Comparison of ENCODE assay signal across 1 cellular context in the genomic region with DNA sequence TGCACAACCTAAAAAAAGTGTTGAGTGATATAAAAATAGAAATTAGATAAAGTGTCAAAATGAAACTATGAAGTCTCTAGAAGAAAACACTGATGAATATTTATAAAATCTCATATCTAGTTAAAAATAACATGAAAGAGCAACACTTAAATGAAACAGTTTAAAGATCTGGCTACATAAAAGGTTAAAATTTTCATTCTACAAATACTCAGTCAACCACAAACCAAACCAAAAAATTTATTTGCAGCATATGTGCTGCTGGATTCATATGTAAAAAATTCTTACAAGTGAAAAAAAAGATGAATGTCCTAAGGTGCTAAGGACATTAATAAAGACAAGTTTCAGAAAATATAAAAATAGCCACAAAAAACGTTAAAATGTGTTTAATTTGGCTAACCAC.
TF ChIP-seq lines count a peak whose summit lies in the region.

No MANE protein-coding gene starts in this region.

TF ChIP-seq in GM12878, 131 proteins besides CTCF, POLR2A, EP300 and RAD21:
- TF ChIP-seq CBFB (IDR thresholded peaks at IDR 0.05; ENCODE audit: low read depth) (no peak), MEF2A (IDR thresholded peaks at IDR 0.05; ENCODE audit: insufficient read depth, low read depth, low read length) (0 out of 2 replicates have a peak, but pooled peaks have one; percentile 65), NR2C1 (IDR thresholded peaks at IDR 0.05) (no peak), TCF7 (IDR thresholded peaks at IDR 0.05; ENCODE audit: borderline replicate concordance) (peak; percentile 61; the same call in 1 of the 2 replicates), NFIC (IDR thresholded peaks at IDR 0.05; ENCODE audit: low read depth, low read length) (peak; percentile 80), JUNB (IDR thresholded peaks at IDR 0.05) (peak; percentile 49), RUNX3 (IDR thresholded peaks at IDR 0.05; ENCODE audit: low read length) (peak; percentile 58; the same call in 1 of the 2 replicates), REST (IDR thresholded peaks at IDR 0.05; ENCODE audit: low read depth, low read length) (no peak)
- TF ChIP-seq, protein P1, sequence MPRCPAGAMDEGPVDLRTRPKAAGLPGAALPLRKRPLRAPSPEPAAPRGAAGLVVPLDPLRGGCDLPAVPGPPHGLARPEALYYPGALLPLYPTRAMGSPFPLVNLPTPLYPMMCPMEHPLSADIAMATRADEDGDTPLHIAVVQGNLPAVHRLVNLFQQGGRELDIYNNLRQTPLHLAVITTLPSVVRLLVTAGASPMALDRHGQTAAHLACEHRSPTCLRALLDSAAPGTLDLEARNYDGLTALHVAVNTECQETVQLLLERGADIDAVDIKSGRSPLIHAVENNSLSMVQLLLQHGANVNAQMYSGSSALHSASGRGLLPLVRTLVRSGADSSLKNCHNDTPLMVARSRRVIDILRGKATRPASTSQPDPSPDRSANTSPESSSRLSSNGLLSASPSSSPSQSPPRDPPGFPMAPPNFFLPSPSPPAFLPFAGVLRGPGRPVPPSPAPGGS (IDR thresholded peaks at IDR 0.05; ENCODE audit: borderline replicate concordance, insufficient read depth, low read depth, low read length, poor library complexity, severe bottlenecking): no peak
- TF ChIP-seq, protein P2, sequence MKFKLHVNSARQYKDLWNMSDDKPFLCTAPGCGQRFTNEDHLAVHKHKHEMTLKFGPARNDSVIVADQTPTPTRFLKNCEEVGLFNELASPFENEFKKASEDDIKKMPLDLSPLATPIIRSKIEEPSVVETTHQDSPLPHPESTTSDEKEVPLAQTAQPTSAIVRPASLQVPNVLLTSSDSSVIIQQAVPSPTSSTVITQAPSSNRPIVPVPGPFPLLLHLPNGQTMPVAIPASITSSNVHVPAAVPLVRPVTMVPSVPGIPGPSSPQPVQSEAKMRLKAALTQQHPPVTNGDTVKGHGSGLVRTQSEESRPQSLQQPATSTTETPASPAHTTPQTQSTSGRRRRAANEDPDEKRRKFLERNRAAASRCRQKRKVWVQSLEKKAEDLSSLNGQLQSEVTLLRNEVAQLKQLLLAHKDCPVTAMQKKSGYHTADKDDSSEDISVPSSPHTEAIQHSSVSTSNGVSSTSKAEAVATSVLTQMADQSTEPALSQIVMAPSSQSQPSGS (IDR thresholded peaks at IDR 0.05; ENCODE audit: low read length): 0 out of 2 replicates have a peak, but pooled peaks have one; percentile 37
